In the genomic region with DNA sequence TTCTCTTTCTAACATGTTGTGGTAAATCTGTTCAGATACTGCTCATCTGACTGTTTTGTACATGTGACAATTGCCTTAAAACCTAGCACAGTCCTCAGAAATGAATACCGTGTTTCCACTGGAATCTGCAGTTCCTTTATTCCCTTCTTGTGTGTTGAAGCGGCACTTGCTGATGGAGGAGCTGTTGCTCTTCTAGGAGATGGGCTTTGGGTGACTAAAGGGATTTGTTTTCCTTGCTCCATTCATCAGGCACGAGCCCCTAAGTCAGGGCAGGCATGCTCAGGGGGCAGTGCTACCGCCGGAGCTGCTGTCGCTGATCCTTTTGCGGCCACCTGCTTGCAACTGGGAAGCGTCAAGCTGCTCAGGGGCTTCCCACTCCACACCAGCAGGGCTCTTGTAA, we compare ENCODE assay signal across 16 cellular contexts.
"Had no signal": no experiment of that assay in that cellular context is flagged by ENCODE, and none has a peak within 500 bp of the region (broad histone marks: within the 10 kb centered on the region; RNA-seq: fewer than 3 reads in every experiment).

No MANE protein-coding gene starts in this region.

- H3K4me1 ChIP-seq: esophagus muscularis mucosa, vagina had no signal

- H3K4me3 Mint-ChIP-seq: activated CD4-positive, alpha-beta T cell treated with anti-CD3 and anti-CD28 coated beads, Interleukin-2, amount 10 ng/mL, durations not matched to agents 24 days and 14 days; activated T-helper 17 cell treated with anti-CD3 and anti-CD28 coated beads, Interleukin-2, amount 50 U/mL, for 72 hours; stimulated activated effector memory CD8-positive, alpha-beta T cell treated with anti-CD3 and anti-CD28 coated beads, Interleukin-12 subunit alpha, Interleukin-12 subunit beta, amount 100 ng/mL, for 72 hours; T-helper 1 cell treated with Interleukin-12 subunit alpha and Interleukin-12 subunit beta and Interleukin-4 antibody, amounts not matched to agents 30 μg/mL and 1 μg/mL, for 36 hours; WTC11 had no signal

- H3K4me3 ChIP-seq: dorsolateral prefrontal cortex, esophagus muscularis mucosa, right atrium auricular region, tibial nerve, vagina had no signal

- DNase-seq: activated CD4-positive, alpha-beta T cell treated with anti-CD3 and anti-CD28 coated beads, Interleukin-2, amount 10 ng/mL, durations not matched to agents 24 days and 14 days; activated naive CD4-positive, alpha-beta T cell treated with anti-CD3 and anti-CD28 coated beads, Interleukin-2, amount 50 U/mL, for 16 hours; activated T-cell treated with anti-CD3 and anti-CD28 coated beads for 4 hours; amniotic stem cell; dorsolateral prefrontal cortex; foreskin melanocyte; head of caudate nucleus; small intestine had no signal

- H3K9me3 Mint-ChIP-seq: activated CD4-positive, alpha-beta T cell treated with anti-CD3 and anti-CD28 coated beads, Interleukin-2, amount 10 ng/mL, durations not matched to agents 24 days and 14 days; activated T-helper 17 cell treated with anti-CD3 and anti-CD28 coated beads, Interleukin-2, amount 50 U/mL, for 72 hours; stimulated activated effector memory CD8-positive, alpha-beta T cell treated with anti-CD3 and anti-CD28 coated beads, Interleukin-12 subunit alpha, Interleukin-12 subunit beta, amount 100 ng/mL, for 72 hours; T-helper 1 cell treated with Interleukin-12 subunit alpha and Interleukin-12 subunit beta and Interleukin-4 antibody, amounts not matched to agents 30 μg/mL and 1 μg/mL, for 36 hours; WTC11 had no signal

- H3K27ac Mint-ChIP-seq: activated CD4-positive, alpha-beta T cell treated with anti-CD3 and anti-CD28 coated beads, Interleukin-2, amount 10 ng/mL, durations not matched to agents 24 days and 14 days; activated T-helper 17 cell treated with anti-CD3 and anti-CD28 coated beads, Interleukin-2, amount 50 U/mL, for 72 hours; stimulated activated effector memory CD8-positive, alpha-beta T cell treated with anti-CD3 and anti-CD28 coated beads, Interleukin-12 subunit alpha, Interleukin-12 subunit beta, amount 100 ng/mL, for 72 hours; T-helper 1 cell treated with Interleukin-12 subunit alpha and Interleukin-12 subunit beta and Interleukin-4 antibody, amounts not matched to agents 30 μg/mL and 1 μg/mL, for 36 hours; WTC11 had no signal

- H3K27me3 Mint-ChIP-seq: activated CD4-positive, alpha-beta T cell treated with anti-CD3 and anti-CD28 coated beads, Interleukin-2, amount 10 ng/mL, durations not matched to agents 24 days and 14 days; activated T-helper 17 cell treated with anti-CD3 and anti-CD28 coated beads, Interleukin-2, amount 50 U/mL, for 72 hours had no signal

- H3K9me3 ChIP-seq: esophagus muscularis mucosa, right atrium auricular region, tibial nerve, vagina had no signal

- H3K27me3 ChIP-seq: dorsolateral prefrontal cortex, esophagus muscularis mucosa, right atrium auricular region, tibial nerve, vagina had no signal

- H3K27ac ChIP-seq: esophagus muscularis mucosa, right atrium auricular region, tibial nerve, vagina had no signal

- H3K4me1 Mint-ChIP-seq: activated T-helper 17 cell treated with anti-CD3 and anti-CD28 coated beads, Interleukin-2, amount 50 U/mL, for 72 hours; stimulated activated effector memory CD8-positive, alpha-beta T cell treated with anti-CD3 and anti-CD28 coated beads, Interleukin-12 subunit alpha, Interleukin-12 subunit beta, amount 100 ng/mL, for 72 hours; WTC11 had no signal

- ATAC-seq: activated T-helper 17 cell treated with anti-CD3 and anti-CD28 coated beads, Interleukin-2, amount 50 U/mL, for 72 hours; stimulated activated effector memory CD8-positive, alpha-beta T cell treated with anti-CD3 and anti-CD28 coated beads, Interleukin-12 subunit alpha, Interleukin-12 subunit beta, amount 100 ng/mL, for 72 hours; WTC11 had no signal
